In genomic region chr3:149969945-149970715, GRCh38 we compare ENCODE assay signal across 8 cellular contexts.
DNase-seq lines count a peak whose midpoint lies in the region; ATAC-seq lines count a peak whose summit lies in the region.

No MANE protein-coding gene starts in this region.

- peak; percentile 74 for ATAC-seq in HG03045 (IDR thresholded peaks at IDR 0.05; ENCODE audit: unreplicated experiment)

- DNase-seq in SIG-M5 treated with dmso at 0.1 percent for 504 hours (lab: John Stamatoyannopoulos, UW; ENCODE audit: unreplicated experiment) (peak; percentile 18), SIG-M5 (lab: John Stamatoyannopoulos, UW) (no peak), NCI-H2171 (lab: John Stamatoyannopoulos, UW) (peak; percentile 85), dedifferentiated amniotic fluid mesenchymal stem cell (ENCODE audit: extremely low spot score) (peak; percentile 77), left kidney (ENCODE audit: low read depth, low spot score) (peak; percentile 97)
- peak; percentile 80 for DNase-seq in activated CD4-positive, alpha-beta T cell treated with anti-CD3 and anti-CD28 coated beads, Interleukin-2, amount 50 U/mL, for 1 hour
- DNase-seq in stimulated activated CD4-positive, alpha-beta T cell treated with anti-CD3 and anti-CD28 coated beads, Interleukin-1b, Interleukin-23, amount 100 ng/mL, for 4 hours (ENCODE audit: low read depth in 2 of 2) = peak; percentile 52 to 62
